ENCODE assay signal across 1 cellular context in genomic region chr6:17705428-17705777, GRCh38.
TF ChIP-seq lines count a peak whose summit lies in the region.

No MANE protein-coding gene starts in this region.

TF ChIP-seq in GM12878, 131 proteins besides CTCF, POLR2A, EP300 and RAD21 (continued from another document):
- 0 out of 2 replicates have a peak, but pooled peaks have one; percentile 20 for TF ChIP-seq CREB1 (IDR thresholded peaks at IDR 0.05; ENCODE audit: low read depth)
- TF ChIP-seq PML (IDR thresholded peaks at IDR 0.05; ENCODE audit: low read length): no peak
- TF ChIP-seq MTA3 (IDR thresholded peaks at IDR 0.05; ENCODE audit: borderline replicate concordance, low read length): 0 out of 2 replicates have a peak, but pooled peaks have one; percentile 61
- TF ChIP-seq, protein P1, sequence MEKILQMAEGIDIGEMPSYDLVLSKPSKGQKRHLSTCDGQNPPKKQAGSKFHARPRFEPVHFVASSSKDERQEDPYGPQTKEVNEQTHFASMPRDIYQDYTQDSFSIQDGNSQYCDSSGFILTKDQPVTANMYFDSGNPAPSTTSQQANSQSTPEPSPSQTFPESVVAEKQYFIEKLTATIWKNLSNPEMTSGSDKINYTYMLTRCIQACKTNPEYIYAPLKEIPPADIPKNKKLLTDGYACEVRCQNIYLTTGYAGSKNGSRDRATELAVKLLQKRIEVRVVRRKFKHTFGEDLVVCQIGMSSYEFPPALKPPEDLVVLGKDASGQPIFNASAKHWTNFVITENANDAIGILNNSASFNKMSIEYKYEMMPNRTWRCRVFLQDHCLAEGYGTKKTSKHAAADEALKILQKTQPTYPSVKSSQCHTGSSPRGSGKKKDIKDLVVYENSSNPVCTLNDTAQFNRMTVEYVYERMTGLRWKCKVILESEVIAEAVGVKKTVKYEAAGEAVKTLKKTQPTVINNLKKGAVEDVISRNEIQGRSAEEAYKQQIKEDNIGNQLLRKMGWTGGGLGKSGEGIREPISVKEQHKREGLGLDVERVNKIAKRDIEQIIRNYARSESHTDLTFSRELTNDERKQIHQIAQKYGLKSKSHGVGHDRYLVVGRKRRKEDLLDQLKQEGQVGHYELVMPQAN (conservative IDR thresholded peaks at IDR 0.05): peak; percentile 27; the same call in 1 of the 2 replicates
